Comparison of ENCODE assay signal across 6 cellular contexts in genomic region chr7:115888981-115889668, GRCh38.
"Had no signal": no experiment of that assay in that cellular context is flagged by ENCODE, and none has a peak within 500 bp of the region (broad histone marks: within the 10 kb centered on the region; RNA-seq: fewer than 3 reads in every experiment).

No MANE protein-coding gene starts in this region.

- H3K27ac ChIP-seq: GM23248, KMS-11 had no signal

- H3K27ac Mint-ChIP-seq: H9, IgD-negative memory B cell had no signal

- H3K4me3 Mint-ChIP-seq: H9 had no signal

- H3K4me3 ChIP-seq: GM23248 had no signal

- H3K4me2 ChIP-seq: KMS-11 had no signal

- H3K27me3 Mint-ChIP-seq: IgD-negative memory B cell had no signal

- H2AFZ ChIP-seq: GM23248 had no signal

- DNase-seq: GM23248, H9, HCEC 1CT, KBM-7 had no signal

- H3K9ac ChIP-seq: GM23248, KMS-11 had no signal

- H3K36me3 Mint-ChIP-seq: IgD-negative memory B cell had no signal

- H3K4me1 Mint-ChIP-seq: H9 had no signal
